Comparison of ENCODE assay signal across 9 cellular contexts in genomic region chr13:75489502-75490263, GRCh38. TPM values are rescaled to one million over a fixed set of nuclear protein-coding genes. Genes with fewer than 3 reads are reported as not detected.
DNase-seq lines count a peak whose midpoint lies in the region; ATAC-seq, FAIRE-seq and TF ChIP-seq lines count a peak whose summit lies in the region.
"Had no signal": no experiment of that assay in that cellular context is flagged by ENCODE, and none has a peak within 500 bp of the region (broad histone marks: within the 10 kb centered on the region; RNA-seq: fewer than 3 reads in every experiment).

No MANE protein-coding gene starts in this region.

- TF ChIP-seq CTCF in keratinocyte (optimal IDR thresholded peaks at IDR 0.05 in 1 of 3, IDR thresholded peaks at IDR 0.05 in 1 of 3, conservative IDR thresholded peaks at IDR 0.05 in 1 of 3; ENCODE audit: extremely low read depth in 1 of 3, insufficient read depth in 2 of 3, low read length in 3 of 3), result no peak

- peak; percentile 86 for ATAC-seq in HG02678 (IDR thresholded peaks at IDR 0.05; ENCODE audit: unreplicated experiment)

- H3K36me3 ChIP-seq in keratinocyte (ENCODE audit: control insufficient read depth in 2 of 2, extremely low read depth in 1 of 2, insufficient read depth in 2 of 2, low read length in 2 of 2), result no peaks in the 10 kb centered on the region
- no peaks in the 10 kb centered on the region for H3K36me3 ChIP-seq in HAP-1 (replicated peaks)

- H3K79me2 ChIP-seq in keratinocyte (ENCODE audit: control insufficient read depth, insufficient read depth, low read length), result no peaks in the 10 kb centered on the region

- in situ Hi-C loops in HAP-1 (cut with MboI; ENCODE audit: low sequenced_read_pairs), result no loop called here

- H3K4me3 ChIP-seq in keratinocyte (ENCODE audit: control insufficient read depth in 2 of 3, extremely low read depth in 1 of 3, insufficient read depth in 2 of 3, low read depth in 1 of 3, low read length in 3 of 3) (peak overlapping the region in 2 of 3 experiments; percentile 29 to 33), HAP-1 (no peak overlapping the region)

- dilution Hi-C loops in keratinocyte (cut with MboI; ENCODE audit: extremely low pct_ligation_motif_present, low sequenced_read_pairs), result no loop called here

- no peaks in the 10 kb centered on the region for H3K27me3 ChIP-seq in keratinocyte (ENCODE audit: control insufficient read depth, extremely low read depth, insufficient read depth, low read length)
- peaks cover 7% of the 10 kb centered on the region; the same call in 1 of the 2 replicates for H3K27me3 ChIP-seq in HAP-1 (ENCODE audit: low read depth)

- H2AFZ ChIP-seq in keratinocyte (ENCODE audit: control insufficient read depth, low read length), result peak overlapping the region; percentile 76

- no peaks in the 10 kb centered on the region for H3K9me3 ChIP-seq in keratinocyte (ENCODE audit: control insufficient read depth, low read depth, low read length)
- H3K9me3 ChIP-seq in HAP-1, result no peaks in the 10 kb centered on the region

- H3K4me1 ChIP-seq in keratinocyte (ENCODE audit: control insufficient read depth, extremely low read depth, insufficient read depth, low read length) (peaks cover 16% of the 10 kb centered on the region), HAP-1 (peaks cover 6% of the 10 kb centered on the region)

- no peak overlapping the region for H3K9ac ChIP-seq in keratinocyte (ENCODE audit: control insufficient read depth, extremely low read depth, insufficient read depth, low read length)

- no peaks in the 10 kb centered on the region for H4K20me1 ChIP-seq in keratinocyte (ENCODE audit: control insufficient read depth, extremely low read depth, insufficient read depth, low read length)

- DNase-seq in NOMO-1 treated with DMSO at 0.1 percent for 48 hours (lab: John Stamatoyannopoulos, UW; ENCODE audit: unreplicated experiment), result peak; percentile 68
- no peak for DNase-seq in NOMO-1 treated with dmso at 0.1 percent for 144 hours (lab: John Stamatoyannopoulos, UW; ENCODE audit: unreplicated experiment)
- DNase-seq in NCI-H69 (lab: John Stamatoyannopoulos, UW), result peak; percentile 43
- DNase-seq in keratinocyte (ENCODE audit: low read depth, low spot score), result no peak
- no peak for DNase-seq in NCI-H1048 (lab: John Stamatoyannopoulos, UW)
- DNase-seq in HAP-1 (ENCODE audit: low spot score in 2 of 2), result no peak
- no peak for DNase-seq in GDM1 (lab: John Stamatoyannopoulos, UW)
- DNase-seq: right cardiac atrium had no signal

- FAIRE-seq in keratinocyte (lab: Jason Lieb, UNC), result peak; percentile 17

- no peak overlapping the region for H3K27ac ChIP-seq in keratinocyte (ENCODE audit: control insufficient read depth, insufficient read depth, low read length)

- H3K4me2 ChIP-seq in keratinocyte (ENCODE audit: control insufficient read depth, extremely low read depth, insufficient read depth, low read depth, low read length), result peak overlapping the region; percentile 61

- no peaks in the 10 kb centered on the region for H3K9me1 ChIP-seq in keratinocyte (ENCODE audit: control insufficient read depth, extremely low read depth, insufficient read depth, low read length)

RNA-seq across cellular contexts. Expression of gene TBC1D4, which starts 7.7 kb away (rescaled TPM):
- polyA plus RNA-seq in keratinocyte, result 14.2 to 18.7 TPM (median 16.6 TPM) in 3 replicates
- polyA plus RNA-seq in keratinocyte (2011; ENCODE audit: low read depth), result 30.1 TPM
- 10.9 and 11.1 TPM in 2 replicates for polyA plus RNA-seq in keratinocyte (2011; cell fraction: cytosol; rRNA removed)
- 22.4 and 24.4 TPM in 2 replicates for polyA plus RNA-seq in keratinocyte (2011; cell fraction: nucleus; rRNA removed)
- 6.7 and 11.5 TPM in 2 replicates for polyA plus RNA-seq in keratinocyte (2012; ENCODE audit: low replicate concordance)
- polyA minus RNA-seq in keratinocyte, result 23.7 to 36.2 TPM (median 32.1 TPM) in 3 replicates
- 21.7 TPM for polyA minus RNA-seq in keratinocyte (2011; cell fraction: cytosol; rRNA and poly(A)+ RNA removed)
- 34.5 and 37.9 TPM in 2 replicates for polyA minus RNA-seq in keratinocyte (2011; cell fraction: nucleus; rRNA and poly(A)+ RNA removed)

RNA-seq across cellular contexts. Expression of gene COMMD6, which starts 48.0 kb away (rescaled TPM):
- polyA plus RNA-seq in keratinocyte, result 96.8 to 451 TPM (median 403 TPM) in 3 replicates
- 115 TPM for polyA plus RNA-seq in keratinocyte (2011; ENCODE audit: low read depth)
- polyA plus RNA-seq in keratinocyte (2011; cell fraction: cytosol; rRNA removed), result 151 and 315 TPM in 2 replicates
- polyA plus RNA-seq in keratinocyte (2011; cell fraction: nucleus; rRNA removed), result 32.0 and 43.2 TPM in 2 replicates
- polyA plus RNA-seq in keratinocyte (2012; ENCODE audit: low replicate concordance), result 262 and 285 TPM in 2 replicates
- polyA minus RNA-seq in keratinocyte, result 18.9 to 44.8 TPM (median 26.9 TPM) in 3 replicates
- 37.4 TPM for polyA minus RNA-seq in keratinocyte (2011; cell fraction: cytosol; rRNA and poly(A)+ RNA removed)
- 13.9 and 21.6 TPM in 2 replicates for polyA minus RNA-seq in keratinocyte (2011; cell fraction: nucleus; rRNA and poly(A)+ RNA removed)

RNA-seq across cellular contexts. Expression of gene UCHL3, which starts 59.9 kb away (rescaled TPM):
- 78.6 to 134 TPM (median 108 TPM) in 3 replicates for polyA plus RNA-seq in keratinocyte
- 80.8 TPM for polyA plus RNA-seq in keratinocyte (2011; ENCODE audit: low read depth)
- polyA plus RNA-seq in keratinocyte (2011; cell fraction: cytosol; rRNA removed), result 82.9 and 165 TPM in 2 replicates
- 36.2 and 51.9 TPM in 2 replicates for polyA plus RNA-seq in keratinocyte (2011; cell fraction: nucleus; rRNA removed)
- 84.5 and 100 TPM in 2 replicates for polyA plus RNA-seq in keratinocyte (2012; ENCODE audit: low replicate concordance)
- 8.9 to 84.2 TPM (median 45.6 TPM) in 3 replicates for polyA minus RNA-seq in keratinocyte
- polyA minus RNA-seq in keratinocyte (2011; cell fraction: cytosol; rRNA and poly(A)+ RNA removed), result 31.1 TPM
- 5.2 and 13.4 TPM in 2 replicates for polyA minus RNA-seq in keratinocyte (2011; cell fraction: nucleus; rRNA and poly(A)+ RNA removed)

Comparison
In these comparisons a context has a peak if more than half of its experiments do, and no peak if none do; other contexts are left out.
1. DNase-seq: peak in NOMO-1 treated with DMSO at 0.1 percent for 48 hours (single experiment) and NCI-H69 (single experiment); none in NOMO-1 treated with dmso at 0.1 percent for 144 hours (single experiment), keratinocyte (single experiment), NCI-H1048 (single experiment), HAP-1 (0 of 2) and GDM1 (single experiment).